ENCODE assay signal across 1 cellular context in the genomic region with DNA sequence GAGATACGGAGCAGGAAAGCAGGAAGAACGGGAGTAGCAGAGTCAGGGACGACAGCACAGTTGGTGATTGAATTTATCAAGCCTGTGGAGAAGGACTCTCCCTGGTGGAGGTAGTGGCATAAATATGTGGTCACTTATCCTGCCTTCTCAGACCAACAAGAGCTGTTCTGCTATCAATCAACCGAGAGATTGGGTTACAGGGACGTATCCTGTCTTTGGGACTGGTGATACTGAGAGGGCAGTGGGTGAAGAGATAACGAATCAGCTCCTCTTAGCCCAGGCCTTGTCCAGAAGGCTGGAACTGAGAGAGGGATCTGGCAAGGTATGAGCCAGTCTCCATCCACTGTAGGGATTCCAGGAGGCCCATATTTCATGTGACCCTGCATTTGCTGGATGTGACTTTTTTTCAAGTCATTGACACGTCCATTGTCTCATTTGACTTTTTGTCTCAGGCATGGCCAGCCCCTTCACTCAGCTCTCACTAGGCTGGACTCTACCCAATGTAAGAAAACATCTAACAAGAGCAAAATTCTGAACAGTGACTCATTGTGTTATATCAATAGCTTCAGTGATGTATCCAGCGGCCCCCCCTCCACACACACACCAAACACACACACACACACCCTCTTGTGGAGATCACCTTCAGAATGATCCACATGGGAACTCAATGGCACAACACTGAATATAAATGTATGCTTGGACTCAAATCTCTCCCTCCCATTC.
A peak's percentile ranks its signal among the peaks of the same experiment; 100 is the strongest.
TF ChIP-seq lines count a peak whose summit lies in the region.

No MANE protein-coding gene starts in this region.

TF ChIP-seq in K562, 482 proteins besides CTCF, POLR2A, EP300 and RAD21 (continued from another document and continues in another):
- TF ChIP-seq FUS (optimal IDR thresholded peaks at IDR 0.05; ENCODE audit: low read depth, low read length) (no peak), MYBL2 (IDR thresholded peaks at IDR 0.05; ENCODE audit: low read depth) (no peak), MYBL2 (CRISPR knock-in tag; IDR thresholded peaks at IDR 0.05; ENCODE audit: borderline replicate concordance) (no peak), CBX3 (IDR thresholded peaks at IDR 0.05; ENCODE audit: borderline replicate concordance in 1 of 2, low read length in 2 of 2) (peak in 1 of 2 experiments; percentile 51; a peak in 2 of 3 replicates), BCOR (IDR thresholded peaks at IDR 0.05) (peak; percentile 85), SRSF7 (optimal IDR thresholded peaks at IDR 0.05; ENCODE audit: low read depth, low read length) (no peak), HDGF (IDR thresholded peaks at IDR 0.05) (no peak; the same call in 1 of the 2 replicates), MTF1 (CRISPR knock-in tag; IDR thresholded peaks at IDR 0.05; ENCODE audit: borderline replicate concordance) (no peak), FOSL1 (tag; conservative IDR thresholded peaks at IDR 0.05) (peak; percentile 87), BRD4 (IDR thresholded peaks at IDR 0.05) (no peak), DDX20 (tag; IDR thresholded peaks at IDR 0.05; ENCODE audit: low read depth) (no peak; the same call in none of the 2 replicates), CSDE1 (IDR thresholded peaks at IDR 0.05) (no peak), CBFB (CRISPR knock-in tag; IDR thresholded peaks at IDR 0.05) (peak; percentile 84; the same call in 1 of the 2 replicates), BACH1 (tag; IDR thresholded peaks at IDR 0.05) (peak; percentile 82; the same call in 1 of the 2 replicates), NFIX (CRISPR knock-in tag; IDR thresholded peaks at IDR 0.05; ENCODE audit: low read depth) (no peak), FOXK2 (conservative IDR thresholded peaks at IDR 0.05 in 1 of 2, IDR thresholded peaks at IDR 0.05 in 1 of 2; ENCODE audit: low read depth in 2 of 2) (peak; percentile 43 to 68), ZNF224 (CRISPR knock-in tag; IDR thresholded peaks at IDR 0.05) (no peak), TAF9B (IDR thresholded peaks at IDR 0.05; ENCODE audit: partially characterized antibody) (no peak), ZNF324 (CRISPR knock-in tag; IDR thresholded peaks at IDR 0.05) (0 out of 2 replicates have a peak, but pooled peaks have one; percentile 12), HDAC1 (IDR thresholded peaks at IDR 0.05) (peak in 1 of 2 experiments; percentile 81; a peak in 1 of 4 replicates), POLR3A (IDR thresholded peaks at IDR 0.05; ENCODE audit: borderline replicate concordance, extremely low read depth, insufficient read depth, insufficient read length) (no peak), CBX5 (IDR thresholded peaks at IDR 0.05; ENCODE audit: borderline replicate concordance, low read depth) (no peak), ATF1 (CRISPR knock-in tag; IDR thresholded peaks at IDR 0.05) (no peak), ATF1 (tag; IDR thresholded peaks at IDR 0.05) (peak; percentile 69), HIVEP1 (CRISPR knock-in tag; IDR thresholded peaks at IDR 0.05) (peak; percentile 80; the same call in 1 of the 2 replicates), RFX5 (IDR thresholded peaks at IDR 0.05; ENCODE audit: low read depth, low read length) (no peak), PTTG1 (tag; IDR thresholded peaks at IDR 0.05; ENCODE audit: low read depth) (0 out of 2 replicates have a peak, but pooled peaks have one; percentile 42), ASH1L (IDR thresholded peaks at IDR 0.05; ENCODE audit: borderline replicate concordance, low read depth, partially characterized antibody) (no peak)
- TF ChIP-seq, protein P1, sequence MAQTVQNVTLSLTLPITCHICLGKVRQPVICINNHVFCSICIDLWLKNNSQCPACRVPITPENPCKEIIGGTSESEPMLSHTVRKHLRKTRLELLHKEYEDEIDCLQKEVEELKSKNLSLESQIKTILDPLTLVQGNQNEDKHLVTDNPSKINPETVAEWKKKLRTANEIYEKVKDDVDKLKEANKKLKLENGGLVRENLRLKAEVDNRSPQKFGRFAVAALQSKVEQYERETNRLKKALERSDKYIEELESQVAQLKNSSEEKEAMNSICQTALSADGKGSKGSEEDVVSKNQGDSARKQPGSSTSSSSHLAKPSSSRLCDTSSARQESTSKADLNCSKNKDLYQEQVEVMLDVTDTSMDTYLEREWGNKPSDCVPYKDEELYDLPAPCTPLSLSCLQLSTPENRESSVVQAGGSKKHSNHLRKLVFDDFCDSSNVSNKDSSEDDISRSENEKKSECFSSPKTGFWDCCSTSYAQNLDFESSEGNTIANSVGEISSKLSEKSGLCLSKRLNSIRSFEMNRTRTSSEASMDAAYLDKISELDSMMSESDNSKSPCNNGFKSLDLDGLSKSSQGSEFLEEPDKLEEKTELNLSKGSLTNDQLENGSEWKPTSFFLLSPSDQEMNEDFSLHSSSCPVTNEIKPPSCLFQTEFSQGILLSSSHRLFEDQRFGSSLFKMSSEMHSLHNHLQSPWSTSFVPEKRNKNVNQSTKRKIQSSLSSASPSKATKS (CRISPR knock-in tag; IDR thresholded peaks at IDR 0.05): no peak
- TF ChIP-seq, protein P2, sequence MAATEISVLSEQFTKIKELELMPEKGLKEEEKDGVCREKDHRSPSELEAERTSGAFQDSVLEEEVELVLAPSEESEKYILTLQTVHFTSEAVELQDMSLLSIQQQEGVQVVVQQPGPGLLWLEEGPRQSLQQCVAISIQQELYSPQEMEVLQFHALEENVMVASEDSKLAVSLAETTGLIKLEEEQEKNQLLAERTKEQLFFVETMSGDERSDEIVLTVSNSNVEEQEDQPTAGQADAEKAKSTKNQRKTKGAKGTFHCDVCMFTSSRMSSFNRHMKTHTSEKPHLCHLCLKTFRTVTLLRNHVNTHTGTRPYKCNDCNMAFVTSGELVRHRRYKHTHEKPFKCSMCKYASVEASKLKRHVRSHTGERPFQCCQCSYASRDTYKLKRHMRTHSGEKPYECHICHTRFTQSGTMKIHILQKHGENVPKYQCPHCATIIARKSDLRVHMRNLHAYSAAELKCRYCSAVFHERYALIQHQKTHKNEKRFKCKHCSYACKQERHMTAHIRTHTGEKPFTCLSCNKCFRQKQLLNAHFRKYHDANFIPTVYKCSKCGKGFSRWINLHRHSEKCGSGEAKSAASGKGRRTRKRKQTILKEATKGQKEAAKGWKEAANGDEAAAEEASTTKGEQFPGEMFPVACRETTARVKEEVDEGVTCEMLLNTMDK (IDR thresholded peaks at IDR 0.05; ENCODE audit: borderline replicate concordance, insufficient read depth, low read depth, low read length, poor library complexity, severe bottlenecking): no peak
- TF ChIP-seq, protein P3, sequence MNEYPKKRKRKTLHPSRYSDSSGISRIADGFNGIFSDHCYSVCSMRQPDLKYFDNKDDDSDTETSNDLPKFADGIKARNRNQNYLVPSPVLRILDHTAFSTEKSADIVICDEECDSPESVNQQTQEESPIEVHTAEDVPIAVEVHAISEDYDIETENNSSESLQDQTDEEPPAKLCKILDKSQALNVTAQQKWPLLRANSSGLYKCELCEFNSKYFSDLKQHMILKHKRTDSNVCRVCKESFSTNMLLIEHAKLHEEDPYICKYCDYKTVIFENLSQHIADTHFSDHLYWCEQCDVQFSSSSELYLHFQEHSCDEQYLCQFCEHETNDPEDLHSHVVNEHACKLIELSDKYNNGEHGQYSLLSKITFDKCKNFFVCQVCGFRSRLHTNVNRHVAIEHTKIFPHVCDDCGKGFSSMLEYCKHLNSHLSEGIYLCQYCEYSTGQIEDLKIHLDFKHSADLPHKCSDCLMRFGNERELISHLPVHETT (CRISPR knock-in tag; conservative IDR thresholded peaks at IDR 0.05 in 1 of 2, IDR thresholded peaks at IDR 0.05 in 1 of 2): peak in 1 of 2 experiments; percentile 91; a peak in 2 of 4 replicates
- TF ChIP-seq, protein P4, sequence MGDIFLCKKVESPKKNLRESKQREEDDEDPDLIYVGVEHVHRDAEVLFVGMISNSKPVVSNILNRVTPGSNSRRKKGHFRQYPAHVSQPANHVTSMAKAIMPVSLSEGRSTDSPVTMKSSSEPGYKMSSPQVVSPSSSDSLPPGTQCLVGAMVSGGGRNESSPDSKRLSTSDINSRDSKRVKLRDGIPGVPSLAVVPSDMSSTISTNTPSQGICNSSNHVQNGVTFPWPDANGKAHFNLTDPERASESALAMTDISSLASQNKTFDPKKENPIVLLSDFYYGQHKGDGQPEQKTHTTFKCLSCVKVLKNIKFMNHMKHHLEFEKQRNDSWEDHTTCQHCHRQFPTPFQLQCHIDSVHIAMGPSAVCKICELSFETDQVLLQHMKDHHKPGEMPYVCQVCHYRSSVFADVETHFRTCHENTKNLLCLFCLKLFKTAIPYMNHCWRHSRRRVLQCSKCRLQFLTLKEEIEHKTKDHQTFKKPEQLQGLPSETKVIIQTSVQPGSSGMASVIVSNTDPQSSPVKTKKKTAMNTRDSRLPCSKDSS (IDR thresholded peaks at IDR 0.05; ENCODE audit: low read depth, partially characterized antibody): no peak
- TF ChIP-seq, protein P5, sequence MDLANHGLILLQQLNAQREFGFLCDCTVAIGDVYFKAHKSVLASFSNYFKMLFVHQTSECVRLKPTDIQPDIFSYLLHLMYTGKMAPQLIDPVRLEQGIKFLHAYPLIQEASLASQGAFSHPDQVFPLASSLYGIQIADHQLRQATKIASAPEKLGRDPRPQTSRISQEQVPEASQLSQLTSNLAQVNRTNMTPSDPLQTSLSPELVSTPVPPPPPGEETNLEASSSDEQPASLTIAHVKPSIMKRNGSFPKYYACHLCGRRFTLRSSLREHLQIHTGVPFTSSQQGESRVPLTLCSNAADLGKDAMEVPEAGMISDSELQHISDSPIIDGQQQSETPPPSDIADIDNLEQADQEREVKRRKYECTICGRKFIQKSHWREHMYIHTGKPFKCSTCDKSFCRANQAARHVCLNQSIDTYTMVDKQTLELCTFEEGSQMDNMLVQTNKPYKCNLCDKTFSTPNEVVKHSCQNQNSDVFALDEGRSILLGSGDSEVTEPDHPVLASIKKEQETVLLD (IDR thresholded peaks at IDR 0.05): peak; percentile 80
- TF ChIP-seq, protein P6, sequence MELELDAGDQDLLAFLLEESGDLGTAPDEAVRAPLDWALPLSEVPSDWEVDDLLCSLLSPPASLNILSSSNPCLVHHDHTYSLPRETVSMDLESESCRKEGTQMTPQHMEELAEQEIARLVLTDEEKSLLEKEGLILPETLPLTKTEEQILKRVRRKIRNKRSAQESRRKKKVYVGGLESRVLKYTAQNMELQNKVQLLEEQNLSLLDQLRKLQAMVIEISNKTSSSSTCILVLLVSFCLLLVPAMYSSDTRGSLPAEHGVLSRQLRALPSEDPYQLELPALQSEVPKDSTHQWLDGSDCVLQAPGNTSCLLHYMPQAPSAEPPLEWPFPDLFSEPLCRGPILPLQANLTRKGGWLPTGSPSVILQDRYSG (tag; conservative IDR thresholded peaks at IDR 0.05; ENCODE audit: low read depth): peak; percentile 48; the same call in 1 of the 2 replicates
- TF ChIP-seq, protein P7, sequence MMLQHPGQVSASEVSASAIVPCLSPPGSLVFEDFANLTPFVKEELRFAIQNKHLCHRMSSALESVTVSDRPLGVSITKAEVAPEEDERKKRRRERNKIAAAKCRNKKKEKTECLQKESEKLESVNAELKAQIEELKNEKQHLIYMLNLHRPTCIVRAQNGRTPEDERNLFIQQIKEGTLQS (IDR thresholded peaks at IDR 0.05): peak; percentile 79
- TF ChIP-seq, protein P7 (CRISPR knock-in tag; conservative IDR thresholded peaks at IDR 0.05): no peak; the same call in 1 of the 2 replicates
- TF ChIP-seq, protein P8, sequence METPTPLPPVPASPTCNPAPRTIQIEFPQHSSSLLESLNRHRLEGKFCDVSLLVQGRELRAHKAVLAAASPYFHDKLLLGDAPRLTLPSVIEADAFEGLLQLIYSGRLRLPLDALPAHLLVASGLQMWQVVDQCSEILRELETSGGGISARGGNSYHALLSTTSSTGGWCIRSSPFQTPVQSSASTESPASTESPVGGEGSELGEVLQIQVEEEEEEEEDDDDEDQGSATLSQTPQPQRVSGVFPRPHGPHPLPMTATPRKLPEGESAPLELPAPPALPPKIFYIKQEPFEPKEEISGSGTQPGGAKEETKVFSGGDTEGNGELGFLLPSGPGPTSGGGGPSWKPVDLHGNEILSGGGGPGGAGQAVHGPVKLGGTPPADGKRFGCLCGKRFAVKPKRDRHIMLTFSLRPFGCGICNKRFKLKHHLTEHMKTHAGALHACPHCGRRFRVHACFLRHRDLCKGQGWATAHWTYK (CRISPR knock-in tag; IDR thresholded peaks at IDR 0.05): peak; percentile 92
- TF ChIP-seq, protein P9, sequence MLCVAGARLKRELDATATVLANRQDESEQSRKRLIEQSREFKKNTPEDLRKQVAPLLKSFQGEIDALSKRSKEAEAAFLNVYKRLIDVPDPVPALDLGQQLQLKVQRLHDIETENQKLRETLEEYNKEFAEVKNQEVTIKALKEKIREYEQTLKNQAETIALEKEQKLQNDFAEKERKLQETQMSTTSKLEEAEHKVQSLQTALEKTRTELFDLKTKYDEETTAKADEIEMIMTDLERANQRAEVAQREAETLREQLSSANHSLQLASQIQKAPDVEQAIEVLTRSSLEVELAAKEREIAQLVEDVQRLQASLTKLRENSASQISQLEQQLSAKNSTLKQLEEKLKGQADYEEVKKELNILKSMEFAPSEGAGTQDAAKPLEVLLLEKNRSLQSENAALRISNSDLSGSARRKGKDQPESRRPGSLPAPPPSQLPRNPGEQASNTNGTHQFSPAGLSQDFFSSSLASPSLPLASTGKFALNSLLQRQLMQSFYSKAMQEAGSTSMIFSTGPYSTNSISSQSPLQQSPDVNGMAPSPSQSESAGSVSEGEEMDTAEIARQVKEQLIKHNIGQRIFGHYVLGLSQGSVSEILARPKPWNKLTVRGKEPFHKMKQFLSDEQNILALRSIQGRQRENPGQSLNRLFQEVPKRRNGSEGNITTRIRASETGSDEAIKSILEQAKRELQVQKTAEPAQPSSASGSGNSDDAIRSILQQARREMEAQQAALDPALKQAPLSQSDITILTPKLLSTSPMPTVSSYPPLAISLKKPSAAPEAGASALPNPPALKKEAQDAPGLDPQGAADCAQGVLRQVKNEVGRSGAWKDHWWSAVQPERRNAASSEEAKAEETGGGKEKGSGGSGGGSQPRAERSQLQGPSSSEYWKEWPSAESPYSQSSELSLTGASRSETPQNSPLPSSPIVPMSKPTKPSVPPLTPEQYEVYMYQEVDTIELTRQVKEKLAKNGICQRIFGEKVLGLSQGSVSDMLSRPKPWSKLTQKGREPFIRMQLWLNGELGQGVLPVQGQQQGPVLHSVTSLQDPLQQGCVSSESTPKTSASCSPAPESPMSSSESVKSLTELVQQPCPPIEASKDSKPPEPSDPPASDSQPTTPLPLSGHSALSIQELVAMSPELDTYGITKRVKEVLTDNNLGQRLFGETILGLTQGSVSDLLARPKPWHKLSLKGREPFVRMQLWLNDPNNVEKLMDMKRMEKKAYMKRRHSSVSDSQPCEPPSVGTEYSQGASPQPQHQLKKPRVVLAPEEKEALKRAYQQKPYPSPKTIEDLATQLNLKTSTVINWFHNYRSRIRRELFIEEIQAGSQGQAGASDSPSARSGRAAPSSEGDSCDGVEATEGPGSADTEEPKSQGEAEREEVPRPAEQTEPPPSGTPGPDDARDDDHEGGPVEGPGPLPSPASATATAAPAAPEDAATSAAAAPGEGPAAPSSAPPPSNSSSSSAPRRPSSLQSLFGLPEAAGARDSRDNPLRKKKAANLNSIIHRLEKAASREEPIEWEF (CRISPR knock-in tag; IDR thresholded peaks at IDR 0.05): peak; percentile 90
